Comparison of ENCODE assay signal across 30 cellular contexts in genomic region chr13:69660155-69660554, GRCh38.
"Had no signal": no experiment of that assay in that cellular context is flagged by ENCODE, and none has a peak within 500 bp of the region (broad histone marks: within the 10 kb centered on the region; RNA-seq: fewer than 3 reads in every experiment).

No MANE protein-coding gene starts in this region.

- H3K36me3 ChIP-seq: esophagus squamous epithelium, heart right ventricle, left lung, neural progenitor cell, prostate gland, right atrium auricular region, suprapubic skin, transverse colon, upper lobe of right lung, vagina had no signal

- H3K4me2 ChIP-seq: neural progenitor cell, smooth muscle cell had no signal

- H3K27ac ChIP-seq: esophagus squamous epithelium, heart right ventricle, left lung, neural progenitor cell, prostate gland, right atrium auricular region, suprapubic skin, transverse colon, upper lobe of right lung, vagina had no signal

- FAIRE-seq: endometrium, islet of Langerhans had no signal

- H3K9me3 ChIP-seq: prostate gland, upper lobe of right lung had no signal

- H2AFZ ChIP-seq: neural progenitor cell had no signal

- H3K9ac ChIP-seq: neural progenitor cell had no signal

- H3K27me3 ChIP-seq: esophagus squamous epithelium, heart right ventricle, left lung, neural progenitor cell, right atrium auricular region, suprapubic skin, transverse colon, upper lobe of right lung, vagina had no signal

- ATAC-seq: heart right ventricle; left cardiac atrium; left lung; naive thymus-derived CD4-positive, alpha-beta T cell; sciatic nerve; stimulated activated naive CD8-positive, alpha-beta T cell treated with anti-CD3 and anti-CD28 coated beads, Interleukin-15, amount 100 ng/mL, for 72 hours; upper lobe of right lung had no signal

- H3K4me1 ChIP-seq: esophagus squamous epithelium, heart right ventricle, left lung, neural progenitor cell, prostate gland, right atrium auricular region, suprapubic skin, transverse colon, upper lobe of right lung, vagina had no signal

- DNase-seq: dermis blood vessel endothelial cell; effector memory CD4-positive, alpha-beta T cell; erythroblast; esophagus squamous epithelium; foreskin melanocyte; glutamatergic neuron; heart right ventricle; hippocampal formation; left cardiac atrium; left lung; mesenchymal stem cell; midbrain; naive thymus-derived CD4-positive, alpha-beta T cell; stimulated activated CD4-positive, alpha-beta T cell treated with anti-CD3 and anti-CD28 coated beads, Interleukin-12 subunit alpha, Interleukin-12 subunit beta, amount 100 ng/mL, for 4 hours; stimulated activated CD4-positive, alpha-beta T cell treated with anti-CD3 and anti-CD28 coated beads, Interleukin-1b, Interleukin-23, amount 100 ng/mL, for 48 hours; stimulated activated CD4-positive, alpha-beta T cell treated with anti-CD3 and anti-CD28 coated beads, Interleukin-4, amount 100 ng/mL, for 1 hour; stimulated activated CD8-positive, alpha-beta memory T cell treated with anti-CD3 and anti-CD28 coated beads, Interleukin-4, amount 100 ng/mL, for 48 hours; stimulated activated naive CD4-positive, alpha-beta T cell; stimulated activated naive CD8-positive, alpha-beta T cell treated with anti-CD3 and anti-CD28 coated beads, Interleukin-15, amount 100 ng/mL, for 72 hours; transverse colon; upper lobe of right lung had no signal

- H3K4me3 ChIP-seq: esophagus squamous epithelium, heart right ventricle, left lung, neural progenitor cell, prostate gland, right atrium auricular region, smooth muscle cell, suprapubic skin, transverse colon, upper lobe of right lung, vagina had no signal
